13 cellular contexts compared by ENCODE assay signal in genomic region chr22:21093555-21094137, GRCh38. TPM values are rescaled to one million over a fixed set of nuclear protein-coding genes. Genes with fewer than 3 reads are reported as not detected.
"Had no signal": no experiment of that assay in that cellular context is flagged by ENCODE, and none has a peak within 500 bp of the region (broad histone marks: within the 10 kb centered on the region; RNA-seq: fewer than 3 reads in every experiment).

No MANE protein-coding gene starts in this region.

RNA-seq across cellular contexts. Expression of gene LRRC74B, which starts 47.9 kb away (rescaled TPM):
- total RNA-seq: activated B cell treated with CpG ODN at 0.5 μM for 24 hours; activated CD8-positive, alpha-beta T cell treated with anti-CD3 and anti-CD28 coated beads for 36 hours; activated T-cell treated with anti-CD3 and anti-CD28 coated beads, Interleukin-2, amount 50 U/mL, for 4 hours; activated T-helper 17 cell treated with anti-CD3 and anti-CD28 coated beads, Interleukin-2, amount 50 U/mL, for 72 hours; aorta; body of pancreas; colonic mucosa; dermis microvascular lymphatic vessel endothelial cell; epithelial cell of proximal tubule; gastroesophageal sphincter; glomerular endothelial cell; T-helper 2 cell treated with Interferon-gamma antibody and Interleukin-4, amounts not matched to agents 100 ng/mL and 5 ng/mL, for 36 hours had no signal
- polyA plus RNA-seq: adipose tissue had no signal
